10 cellular contexts compared by ENCODE assay signal in the genomic region with DNA sequence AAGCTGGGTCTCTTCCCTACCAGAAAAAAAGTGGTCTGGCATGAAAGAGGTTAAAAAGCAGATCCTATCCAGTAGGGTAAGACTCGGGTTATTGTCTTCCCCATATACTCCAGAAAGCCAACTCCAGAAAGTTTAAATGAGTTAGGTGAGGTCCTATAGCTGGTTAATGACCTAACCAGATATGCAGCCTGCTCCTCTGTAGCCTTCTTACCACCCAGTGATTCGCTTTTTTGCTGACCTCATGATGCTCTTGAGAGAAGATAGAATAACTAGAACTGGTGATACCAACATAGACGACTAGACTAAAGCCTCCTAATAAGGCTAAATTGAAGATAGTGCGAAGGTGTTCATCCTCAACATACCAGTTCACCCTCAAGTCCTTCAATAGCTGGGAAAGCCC. TPM values are rescaled to one million over a fixed set of nuclear protein-coding genes. Genes with fewer than 3 reads are reported as not detected.
A peak's percentile ranks its signal among the peaks of the same experiment; 100 is the strongest.
DNase-seq lines count a peak whose midpoint lies in the region; ATAC-seq and TF ChIP-seq lines count a peak whose summit lies in the region.
"Had no signal": no experiment of that assay in that cellular context is flagged by ENCODE, and none has a peak within 500 bp of the region (broad histone marks: within the 10 kb centered on the region; RNA-seq: fewer than 3 reads in every experiment).

No MANE protein-coding gene starts in this region.

- no peak for ATAC-seq in GM21529 (IDR thresholded peaks at IDR 0.05; ENCODE audit: unreplicated experiment)
- ATAC-seq in GM18909 (IDR thresholded peaks at IDR 0.05; ENCODE audit: poor library complexity, unreplicated experiment), result no peak

- CTCF ChIA-PET in CD8-positive, alpha-beta memory T cell (lab: Charles Lee), result interaction anchor here (0.6 to 4.1 kb wide), 24 partner anchors 12 to 270 kb away, joined by 3 to 33 read pairs (median 6); partner anchors contain the start of genes GIMAP2, GIMAP4, GIMAP5 and GIMAP6

- TF ChIP-seq CTCF in esophagus squamous epithelium (IDR thresholded peaks at IDR 0.05) (no peak), spleen (IDR thresholded peaks at IDR 0.05 in 8 of 11, conservative IDR thresholded peaks at IDR 0.05 in 3 of 11) (no peak)

- TF ChIP-seq POLR2A in esophagus squamous epithelium (IDR thresholded peaks at IDR 0.05) (no peak), spleen (IDR thresholded peaks at IDR 0.05) (no peak)

- H3K27me3 Mint-ChIP-seq in CD8-positive, alpha-beta memory T cell, result no peaks in the 10 kb centered on the region
- no peaks in the 10 kb centered on the region for H3K27me3 Mint-ChIP-seq in T-helper 1 cell treated with Interleukin-12 subunit alpha and Interleukin-12 subunit beta and Interleukin-4 antibody, amounts not matched to agents 30 μg/mL and 1 μg/mL, for 36 hours (ENCODE audit: low read depth)

- DNase-seq in CD8-positive, alpha-beta memory T cell, result no peak
- DNase-seq in esophagus squamous epithelium (lab: John Stamatoyannopoulos, UW), result no peak
- no peak for DNase-seq in spleen
- DNase-seq in EL, result no peak
- DNase-seq: NCI-H345 had no signal

- H3K27ac Mint-ChIP-seq in CD8-positive, alpha-beta memory T cell, result peak overlapping the region; percentile 84 to 99 (median 98)
- peak overlapping the region; percentile 93 for H3K27ac Mint-ChIP-seq in T-helper 1 cell treated with Interleukin-12 subunit alpha and Interleukin-12 subunit beta and Interleukin-4 antibody, amounts not matched to agents 30 μg/mL and 1 μg/mL, for 36 hours
- H3K27ac Mint-ChIP-seq: type B pancreatic cell had no signal

- H3K4me3 ChIP-seq in CD8-positive, alpha-beta memory T cell (ENCODE audit: low read length), result peak overlapping the region; percentile 77
- H3K4me3 ChIP-seq in esophagus squamous epithelium, result peak overlapping the region in 3 of 4 donors; percentile 37 to 62 (median 45)
- peak overlapping the region; percentile 51 to 87 (median 64) for H3K4me3 ChIP-seq in spleen

- intact Hi-C loops in esophagus squamous epithelium (cut with DNase I), result no loop called here
- intact Hi-C loops in spleen (cut with DNase I; ENCODE audit: low total_unique reads), result no loop called here

- 42% methylated on average over 4 of the region's 4 CpGs for WGBS in esophagus squamous epithelium, 2 donors
- 50 to 58% (median 55%) methylated on average over 4 of the region's 4 CpGs for WGBS in spleen, 5 donors

- POLR2A ChIA-PET in CD8-positive, alpha-beta memory T cell (lab: Charles Lee), result interaction anchor here (0.8 to 3.7 kb wide), 22 partner anchors 14 to 267 kb away, joined by 3 to 17 read pairs (median 4); partner anchors contain the start of genes GIMAP2, GIMAP5 and GIMAP7

- H3K27ac ChIP-seq in CD8-positive, alpha-beta memory T cell (ENCODE audit: low read depth, low read length), result peak overlapping the region; percentile 79
- H3K27ac ChIP-seq in esophagus squamous epithelium (peak overlapping the region; percentile 44 to 85 (median 72)), spleen (peak overlapping the region; percentile 61 to 92 (median 82))

- peaks cover 8% of the 10 kb centered on the region for H3K9me3 ChIP-seq in CD8-positive, alpha-beta memory T cell (ENCODE audit: low read length)
- H3K9me3 ChIP-seq in esophagus squamous epithelium (peaks cover 0 to 4% (median 0%) of the 10 kb centered on the region in 3 donors), spleen (peaks cover 0 to 27% (median 21%) of the 10 kb centered on the region in 8 donors)

- H3K9me3 Mint-ChIP-seq in CD8-positive, alpha-beta memory T cell, result peaks cover 7 to 16% (median 15%) of the 10 kb centered on the region in 5 donors
- peaks cover 24% of the 10 kb centered on the region for H3K9me3 Mint-ChIP-seq in T-helper 1 cell treated with Interleukin-12 subunit alpha and Interleukin-12 subunit beta and Interleukin-4 antibody, amounts not matched to agents 30 μg/mL and 1 μg/mL, for 36 hours

- H3K36me3 ChIP-seq in CD8-positive, alpha-beta memory T cell (ENCODE audit: insufficient read depth, low read length), result peaks cover 10% of the 10 kb centered on the region
- H3K36me3 ChIP-seq in esophagus squamous epithelium, result peaks cover 0 to 15% (median 0%) of the 10 kb centered on the region in 3 donors
- H3K36me3 ChIP-seq in spleen, result peaks cover 2 to 21% (median 18%) of the 10 kb centered on the region in 6 donors

- peaks cover 29 to 51% (median 50%) of the 10 kb centered on the region in 3 donors for H3K36me3 Mint-ChIP-seq in CD8-positive, alpha-beta memory T cell
- peaks cover 53% of the 10 kb centered on the region for H3K36me3 Mint-ChIP-seq in T-helper 1 cell treated with Interleukin-12 subunit alpha and Interleukin-12 subunit beta and Interleukin-4 antibody, amounts not matched to agents 30 μg/mL and 1 μg/mL, for 36 hours (ENCODE audit: low read depth)
- H3K36me3 Mint-ChIP-seq: type B pancreatic cell had no signal

- peaks cover 54 to 74% (median 69%) of the 10 kb centered on the region in 3 donors for H3K4me1 Mint-ChIP-seq in CD8-positive, alpha-beta memory T cell
- peaks cover 43% of the 10 kb centered on the region for H3K4me1 Mint-ChIP-seq in T-helper 1 cell treated with Interleukin-12 subunit alpha and Interleukin-12 subunit beta and Interleukin-4 antibody, amounts not matched to agents 30 μg/mL and 1 μg/mL, for 36 hours (ENCODE audit: low read depth)

- no peaks in the 10 kb centered on the region for H3K27me3 ChIP-seq in CD8-positive, alpha-beta memory T cell (ENCODE audit: insufficient read depth, low read length, poor library complexity, severe bottlenecking)
- H3K27me3 ChIP-seq in esophagus squamous epithelium (no peaks in the 10 kb centered on the region), spleen (replicated peaks in 1 of 7) (no peaks in the 10 kb centered on the region)

- H3K4me3 Mint-ChIP-seq in CD8-positive, alpha-beta memory T cell, result peak overlapping the region; percentile 94 to 100 (median 100)
- H3K4me3 Mint-ChIP-seq in T-helper 1 cell treated with Interleukin-12 subunit alpha and Interleukin-12 subunit beta and Interleukin-4 antibody, amounts not matched to agents 30 μg/mL and 1 μg/mL, for 36 hours, result peak overlapping the region; percentile 88
- H3K4me3 Mint-ChIP-seq: type B pancreatic cell had no signal

- H3K4me1 ChIP-seq in CD8-positive, alpha-beta memory T cell (ENCODE audit: insufficient read depth, low read length), result peaks cover 44% of the 10 kb centered on the region
- peaks cover 0 to 20% (median 0%) of the 10 kb centered on the region in 3 donors for H3K4me1 ChIP-seq in esophagus squamous epithelium
- H3K4me1 ChIP-seq in spleen, result peaks cover 11 to 57% (median 43%) of the 10 kb centered on the region in 6 donors

RNA-seq across cellular contexts. Expression of gene GIMAP1, which starts 0.7 kb away (rescaled TPM):
- total RNA-seq in CD8-positive, alpha-beta memory T cell, result 10 to 100 TPM in 1 of 2 experiments, 1 to 10 TPM in 1; 9.8 to 10.0 TPM
- 86.1 TPM for polyA plus RNA-seq in CD8-positive, alpha-beta memory T cell
- total RNA-seq in esophagus squamous epithelium (1 to 10 TPM in 3 of 4 donors, under 1 TPM in 1; 0.97 to 9.3 (median 4.8) TPM), spleen (10 to 100 TPM; 16.4 to 61.2 (median 48.1) TPM)
- polyA plus RNA-seq in spleen, result 10 to 100 TPM in 2 of 3 donors, 1 to 10 TPM in 1; 8.7 to 31.2 (median 14.1) TPM
- total RNA-seq: epithelial cell of proximal tubule had no signal

RNA-seq across cellular contexts. Expression of gene GIMAP5, which starts 21.5 kb away (rescaled TPM):
- total RNA-seq in CD8-positive, alpha-beta memory T cell, result 10 to 100 TPM; 63.9 to 70.4 TPM
- 475 TPM for polyA plus RNA-seq in CD8-positive, alpha-beta memory T cell
- total RNA-seq in esophagus squamous epithelium (10 to 100 TPM in 2 of 4 donors, 1 to 10 TPM in 1, under 1 TPM in 1; 0.15 to 29.4 (median 8.2) TPM), spleen (100 to 1,000 TPM in 3 of 7 donors, 10 to 100 TPM in 4; 34.0 to 183 (median 90.6) TPM)
- polyA plus RNA-seq in spleen, result 100 to 1,000 TPM in 1 of 3 donors, 10 to 100 TPM in 2; 70.2 to 114 (median 75.9) TPM
- total RNA-seq: epithelial cell of proximal tubule had no signal

RNA-seq across cellular contexts. Expression of gene GIMAP2, which starts 30.2 kb away (rescaled TPM):
- 10 to 100 TPM; 40.4 to 42.9 TPM for total RNA-seq in CD8-positive, alpha-beta memory T cell
- 88.0 TPM for polyA plus RNA-seq in CD8-positive, alpha-beta memory T cell
- total RNA-seq in esophagus squamous epithelium (10 to 100 TPM in 1 of 4 donors, 1 to 10 TPM in 2, under 1 TPM in 1; 0.72 to 12.4 (median 5.6) TPM), spleen (100 to 1,000 TPM in 1 of 7 donors, 10 to 100 TPM in 6; 48.6 to 126 (median 85.4) TPM)
- polyA plus RNA-seq in spleen, result 10 to 100 TPM; 33.9 to 48.5 (median 47.5) TPM
- total RNA-seq: epithelial cell of proximal tubule had no signal
